11 cellular contexts compared by ENCODE assay signal in genomic region chr7:112930787-112931186, GRCh38.
A peak's percentile ranks its signal among the peaks of the same experiment; 100 is the strongest.
DNase-seq lines count a peak whose midpoint lies in the region; ATAC-seq and TF ChIP-seq lines count a peak whose summit lies in the region.
"Had no signal": no experiment of that assay in that cellular context is flagged by ENCODE, and none has a peak within 500 bp of the region (broad histone marks: within the 10 kb centered on the region; RNA-seq: fewer than 3 reads in every experiment).

No MANE protein-coding gene starts in this region.

- TF ChIP-seq CTCF in epithelial cell of esophagus (IDR thresholded peaks at IDR 0.05; ENCODE audit: insufficient read depth, low read depth, low read length, missing control alignments) (no peak), osteoblast (IDR thresholded peaks at IDR 0.05; ENCODE audit: extremely low read depth, low read depth, low read length) (no peak)

- H3K4me2 ChIP-seq in osteoblast (ENCODE audit: insufficient read depth, low read length) = peak overlapping the region; percentile 0
- H3K4me2 ChIP-seq: KMS-11 had no signal

- no peaks in the 10 kb centered on the region for H3K9me3 ChIP-seq in osteoblast (ENCODE audit: low read depth, low read length)
- H3K9me3 ChIP-seq: heart left ventricle had no signal

- ATAC-seq in HG03442 (IDR thresholded peaks at IDR 0.05; ENCODE audit: unreplicated experiment) (no peak), GM18520 (IDR thresholded peaks at IDR 0.05; ENCODE audit: unreplicated experiment) (no peak)

- H3K4me3 ChIP-seq in epithelial cell of esophagus (ENCODE audit: low read length) (no peak overlapping the region), osteoblast (ENCODE audit: insufficient read depth, low read length) (no peak overlapping the region)
- H3K4me3 ChIP-seq: heart left ventricle had no signal

- peak; percentile 68 for DNase-seq in GM03348 (ENCODE audit: low spot score)
- DNase-seq in NOMO-1 treated with dmso at 0.1 percent for 144 hours (lab: John Stamatoyannopoulos, UW; ENCODE audit: unreplicated experiment) = peak; percentile 20
- DNase-seq in epithelial cell of esophagus (ENCODE audit: low read depth) = peak; percentile 24
- DNase-seq in osteoblast (ENCODE audit: insufficient read length, low spot score, missing footprints) = peak; percentile 48
- DNase-seq in 8988T = no peak
- no peak for DNase-seq in HK-2 (ENCODE audit: unreplicated experiment)
- DNase-seq: activated CD4-positive, alpha-beta T cell treated with anti-CD3 and anti-CD28 coated beads, Interleukin-2, amount 10 ng/mL, durations not matched to agents 7 days and 5 days; heart left ventricle had no signal

- H3K36me3 ChIP-seq in osteoblast (ENCODE audit: insufficient read depth, low read length) = peaks cover 3% of the 10 kb centered on the region

- peaks cover 74% of the 10 kb centered on the region for H3K79me2 ChIP-seq in osteoblast (ENCODE audit: insufficient read depth, low read length)

- H3K27me3 ChIP-seq in osteoblast (ENCODE audit: insufficient read depth, low read length) = no peaks in the 10 kb centered on the region
- H3K27me3 ChIP-seq: heart left ventricle had no signal

- H2AFZ ChIP-seq in osteoblast (ENCODE audit: low read length) = no peak overlapping the region

- H3K27ac ChIP-seq in osteoblast (ENCODE audit: low read depth, low read length) = peak overlapping the region; percentile 60
- H3K27ac ChIP-seq: KMS-11 had no signal

- H4K20me1 ChIP-seq in osteoblast (ENCODE audit: insufficient read depth, low read length) = no peaks in the 10 kb centered on the region

- peaks cover 28% of the 10 kb centered on the region for H3K4me1 ChIP-seq in osteoblast (ENCODE audit: insufficient read depth, low read length)

Comparison
In these comparisons a context has a peak if more than half of its experiments do, and no peak if none do; other contexts are left out.
1. DNase-seq: peak in GM03348 (single experiment), NOMO-1 treated with dmso at 0.1 percent for 144 hours (single experiment), epithelial cell of esophagus (single experiment) and osteoblast (single experiment); none in 8988T (single experiment) and HK-2 (single experiment).